In the genomic region with DNA sequence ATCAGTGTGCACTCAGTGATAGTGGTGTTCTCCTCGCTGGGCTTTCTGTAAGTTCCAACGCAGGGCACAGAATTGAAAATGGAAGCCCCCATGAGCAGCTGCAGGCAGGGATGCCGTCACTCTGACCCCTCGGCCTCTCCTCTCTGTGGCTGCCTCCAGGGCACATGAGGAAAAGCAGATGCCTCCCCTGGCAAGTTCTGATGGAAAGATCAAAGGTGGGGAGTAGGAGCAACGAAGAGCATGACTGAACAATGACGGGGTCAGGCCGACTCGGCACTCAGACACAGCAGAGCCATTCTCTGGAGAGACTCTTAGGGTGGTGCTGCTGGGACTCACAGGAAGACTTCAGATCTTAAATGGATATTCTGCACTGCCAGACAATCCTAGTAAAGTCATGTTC, we compare ENCODE assay signal across 20 cellular contexts.
"Had no signal": no experiment of that assay in that cellular context is flagged by ENCODE, and none has a peak within 500 bp of the region (broad histone marks: within the 10 kb centered on the region; RNA-seq: fewer than 3 reads in every experiment).

No MANE protein-coding gene starts in this region.

- ATAC-seq: activated naive CD4-positive, alpha-beta T cell treated with anti-CD3 and anti-CD28 coated beads, Interleukin-2, amount 50 U/mL, for 72 hours; foreskin keratinocyte; left lobe of liver; psoas muscle; right lobe of liver had no signal

- H3K27me3 ChIP-seq: adrenal gland, breast epithelium, foreskin keratinocyte, hepatocyte, right lobe of liver, spleen, tibial nerve had no signal

- H3K9me3 ChIP-seq: adrenal gland, breast epithelium, psoas muscle, right lobe of liver, spleen, tibial nerve had no signal

- H3K36me3 ChIP-seq: adrenal gland, breast epithelium, right lobe of liver, spleen, tibial nerve had no signal

- H3K4me3 ChIP-seq: adrenal gland, breast epithelium, hepatocyte, lung, psoas muscle, right lobe of liver, spleen, tibial nerve had no signal

- DNase-seq: activated CD4-positive, alpha-beta T cell treated with anti-CD3 and anti-CD28 coated beads for 1 hour; activated CD4-positive, alpha-beta T cell treated with anti-CD3 and anti-CD28 coated beads, Interleukin-2, amount 50 U/mL, for 4 hours; activated gamma-delta T cell treated with Interleukin-2 at 50 U/mL for 16 hours; adrenal gland; cortex of kidney; effector memory CD4-positive, alpha-beta T cell; foreskin keratinocyte; midbrain; psoas muscle; right lobe of liver; spleen; stimulated activated naive CD4-positive, alpha-beta T cell; SW 1271; WERI-Rb-1 had no signal

- H3K4me1 ChIP-seq: adrenal gland, breast epithelium, foreskin keratinocyte, psoas muscle, right lobe of liver, spleen had no signal

- H3K27ac ChIP-seq: adrenal gland, breast epithelium, foreskin keratinocyte, hepatocyte, psoas muscle, right lobe of liver, spleen, WERI-Rb-1 had no signal
